15 cellular contexts compared by ENCODE assay signal in the genomic region with DNA sequence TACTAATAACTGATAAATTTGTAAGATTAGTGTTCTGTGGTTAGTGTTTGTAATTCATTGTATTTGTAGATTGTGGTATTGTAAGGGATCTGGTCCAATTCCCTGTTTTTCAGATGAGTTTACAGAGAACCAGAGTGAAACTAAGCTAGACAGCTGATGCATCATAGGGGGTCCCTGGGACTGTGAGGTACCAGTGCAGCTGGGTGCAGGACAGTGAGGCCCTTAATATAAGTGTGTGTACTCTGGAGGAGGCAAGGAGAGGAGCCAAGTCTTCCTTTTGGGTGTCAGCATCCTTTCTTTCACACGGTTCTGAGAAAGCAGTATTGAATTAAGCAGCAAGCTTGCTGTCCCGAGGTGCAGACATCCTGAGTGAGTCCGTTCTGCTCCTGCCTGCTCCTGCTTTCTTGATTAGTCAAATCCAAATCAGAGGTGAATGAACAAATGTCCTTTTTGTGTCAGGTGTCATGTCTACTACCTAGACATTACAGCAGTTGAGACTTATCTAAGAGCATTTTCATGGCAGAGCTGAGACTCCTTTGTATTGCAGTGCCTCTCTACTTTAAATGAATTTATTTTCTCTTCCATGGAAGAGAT. TPM values are rescaled to one million over a fixed set of nuclear protein-coding genes. Genes with fewer than 3 reads are reported as not detected.
DNase-seq lines count a peak whose midpoint lies in the region; ATAC-seq and TF ChIP-seq lines count a peak whose summit lies in the region.
"Had no signal": no experiment of that assay in that cellular context is flagged by ENCODE, and none has a peak within 500 bp of the region (broad histone marks: within the 10 kb centered on the region; RNA-seq: fewer than 3 reads in every experiment).

No MANE protein-coding gene starts in this region.

- H3K4me3 Mint-ChIP-seq in activated CD4-positive, alpha-beta T cell treated with anti-CD3 and anti-CD28 coated beads for 36 hours = no peak overlapping the region
- H3K4me3 Mint-ChIP-seq in T-helper 17 cell = no peak overlapping the region
- H3K4me3 Mint-ChIP-seq in glutamatergic neuron (ENCODE audit: unreplicated experiment) = no peak overlapping the region
- H3K4me3 Mint-ChIP-seq in stimulated activated memory B cell treated with anti-CD40 and anti-IgM and Interleukin-4, amounts not matched to agents 10 μg/mL and 1 μg/mL and 100 μg/mL, for 72 hours = no peak overlapping the region
- H3K4me3 Mint-ChIP-seq: natural killer cell; T-helper 2 cell treated with Interferon-gamma antibody and Interleukin-4, amounts not matched to agents 5 μg/mL and 100 μg/mL, for 36 hours had no signal

- peaks cover 0 to 26% of the 10 kb centered on the region in 2 donors for H3K4me1 ChIP-seq in ascending aorta

- peaks cover 4% of the 10 kb centered on the region for H3K36me3 Mint-ChIP-seq in activated CD4-positive, alpha-beta T cell treated with anti-CD3 and anti-CD28 coated beads for 36 hours (ENCODE audit: low read depth)
- H3K36me3 Mint-ChIP-seq in T-helper 17 cell (ENCODE audit: low read depth) (peaks cover 5% of the 10 kb centered on the region), glutamatergic neuron (ENCODE audit: unreplicated experiment) (peaks cover 4% of the 10 kb centered on the region)
- peaks cover 25% of the 10 kb centered on the region for H3K36me3 Mint-ChIP-seq in stimulated activated memory B cell treated with anti-CD40 and anti-IgM and Interleukin-4, amounts not matched to agents 10 μg/mL and 1 μg/mL and 100 μg/mL, for 72 hours

- intact Hi-C loops in activated CD4-positive, alpha-beta T cell treated with anti-CD3 and anti-CD28 coated beads for 36 hours (cut with DNase I, micrococcal nuclease) = no loop called here
- intact Hi-C loops in ascending aorta (cut with DNase I) = no loop called here

- no peak for DNase-seq in activated CD4-positive, alpha-beta T cell treated with anti-CD3 and anti-CD28 coated beads for 36 hours
- no peak for DNase-seq in activated CD4-positive, alpha-beta T cell treated with anti-CD3 and anti-CD28 coated beads for 1 hour
- no peak for DNase-seq in T-helper 17 cell
- no peak for DNase-seq in glutamatergic neuron
- DNase-seq in GM19238 (ENCODE audit: insufficient read length, low spot score) = no peak
- DNase-seq in ascending aorta (ENCODE audit: low spot score in 2 of 2) = no peak
- DNase-seq in SKM-1 (lab: John Stamatoyannopoulos, UW; ENCODE audit: unreplicated experiment) = no peak
- DNase-seq: head of caudate nucleus, left colon, MV-4-11, natural killer cell, NCI-H226 had no signal

- H3K27me3 ChIP-seq in ascending aorta = no peaks in the 10 kb centered on the region

- CTCF ChIA-PET in activated CD4-positive, alpha-beta T cell treated with anti-CD3 and anti-CD28 coated beads for 36 hours (lab: Charles Lee) = interaction anchor here (0.9 to 1.6 kb wide), 2 partner anchors 8 to 15 kb away, joined by 3 read pairs; no protein-coding TSS in a partner anchor

- no peak overlapping the region for H3K27ac ChIP-seq in ascending aorta

- H3K27ac Mint-ChIP-seq in activated CD4-positive, alpha-beta T cell treated with anti-CD3 and anti-CD28 coated beads for 36 hours = no peak overlapping the region
- H3K27ac Mint-ChIP-seq in T-helper 17 cell (peak overlapping the region; percentile 11), glutamatergic neuron (ENCODE audit: unreplicated experiment) (peak overlapping the region; percentile 34)
- H3K27ac Mint-ChIP-seq in stimulated activated memory B cell treated with anti-CD40 and anti-IgM and Interleukin-4, amounts not matched to agents 10 μg/mL and 1 μg/mL and 100 μg/mL, for 72 hours = no peak overlapping the region
- H3K27ac Mint-ChIP-seq: natural killer cell; T-helper 2 cell treated with Interferon-gamma antibody and Interleukin-4, amounts not matched to agents 5 μg/mL and 100 μg/mL, for 36 hours had no signal

- H3K9me3 Mint-ChIP-seq in activated CD4-positive, alpha-beta T cell treated with anti-CD3 and anti-CD28 coated beads for 36 hours (ENCODE audit: low read depth) = peaks cover 4% of the 10 kb centered on the region
- no peaks in the 10 kb centered on the region for H3K9me3 Mint-ChIP-seq in glutamatergic neuron (ENCODE audit: unreplicated experiment)
- peaks cover 4% of the 10 kb centered on the region for H3K9me3 Mint-ChIP-seq in stimulated activated memory B cell treated with anti-CD40 and anti-IgM and Interleukin-4, amounts not matched to agents 10 μg/mL and 1 μg/mL and 100 μg/mL, for 72 hours

- no peaks in the 10 kb centered on the region for H3K9me3 ChIP-seq in T-helper 17 cell (ENCODE audit: control insufficient read depth, low read length, poor library complexity, severe bottlenecking)
- H3K9me3 ChIP-seq in ascending aorta = peaks cover 0 to 4% of the 10 kb centered on the region in 2 donors

- H3K36me3 ChIP-seq in ascending aorta = no peaks in the 10 kb centered on the region

- no peaks in the 10 kb centered on the region for H3K27me3 Mint-ChIP-seq in activated CD4-positive, alpha-beta T cell treated with anti-CD3 and anti-CD28 coated beads for 36 hours
- H3K27me3 Mint-ChIP-seq in T-helper 17 cell (no peaks in the 10 kb centered on the region), glutamatergic neuron (ENCODE audit: unreplicated experiment) (no peaks in the 10 kb centered on the region)
- no peaks in the 10 kb centered on the region for H3K27me3 Mint-ChIP-seq in stimulated activated memory B cell treated with anti-CD40 and anti-IgM and Interleukin-4, amounts not matched to agents 10 μg/mL and 1 μg/mL and 100 μg/mL, for 72 hours

- POLR2A ChIA-PET in activated CD4-positive, alpha-beta T cell treated with anti-CD3 and anti-CD28 coated beads for 36 hours (lab: Charles Lee) = interaction anchor here (0.7 kb wide), 1 partner anchor 26 kb away, joined by 3 read pairs; no protein-coding TSS in a partner anchor

- ATAC-seq in activated CD4-positive, alpha-beta T cell treated with anti-CD3 and anti-CD28 coated beads for 36 hours = peak; percentile 44
- no peak for ATAC-seq in T-helper 17 cell
- peak; percentile 48 for ATAC-seq in stimulated activated memory B cell treated with anti-CD40 and anti-IgM and Interleukin-4, amounts not matched to agents 10 μg/mL and 1 μg/mL and 100 μg/mL, for 72 hours
- ATAC-seq: left colon, natural killer cell had no signal

- H3K4me3 ChIP-seq in ascending aorta = no peak overlapping the region
- H3K4me3 ChIP-seq: skin epidermis had no signal

- H3K4me1 Mint-ChIP-seq in activated CD4-positive, alpha-beta T cell treated with anti-CD3 and anti-CD28 coated beads for 36 hours = peaks cover 69% of the 10 kb centered on the region
- peaks cover 50% of the 10 kb centered on the region for H3K4me1 Mint-ChIP-seq in T-helper 17 cell
- H3K4me1 Mint-ChIP-seq in glutamatergic neuron (ENCODE audit: low read depth, unreplicated experiment) = peaks cover 33% of the 10 kb centered on the region
- H3K4me1 Mint-ChIP-seq in stimulated activated memory B cell treated with anti-CD40 and anti-IgM and Interleukin-4, amounts not matched to agents 10 μg/mL and 1 μg/mL and 100 μg/mL, for 72 hours = peaks cover 79% of the 10 kb centered on the region

- TF ChIP-seq CTCF in glutamatergic neuron (IDR thresholded peaks at IDR 0.05; ENCODE audit: partially characterized antibody, unreplicated experiment) (no peak), ascending aorta (IDR thresholded peaks at IDR 0.05) (no peak)

RNA-seq across cellular contexts. Expression of a gene that starts 21.6 kb away (rescaled TPM):
- total RNA-seq in activated CD4-positive, alpha-beta T cell treated with anti-CD3 and anti-CD28 coated beads for 36 hours = 1 to 10 TPM; 4.6 to 5.6 TPM
- total RNA-seq in T-helper 17 cell = 10 to 100 TPM in 1 of 2 donors, 1 to 10 TPM in 1; 9.9 to 13.7 TPM
- total RNA-seq in glutamatergic neuron (ENCODE audit: unreplicated experiment) = 8.5 TPM
- 8.9 TPM for total RNA-seq in ascending aorta

Comparison
In these comparisons a context has a peak if more than half of its experiments do, and no peak if none do; other contexts are left out.
1. H3K27ac Mint-ChIP-seq: peak in T-helper 17 cell (single experiment) and glutamatergic neuron (single experiment); none in activated CD4-positive, alpha-beta T cell treated with anti-CD3 and anti-CD28 coated beads for 36 hours (single experiment) and stimulated activated memory B cell treated with anti-CD40 and anti-IgM and Interleukin-4, amounts not matched to agents 10 μg/mL and 1 μg/mL and 100 μg/mL, for 72 hours (single experiment).